In the genomic region with DNA sequence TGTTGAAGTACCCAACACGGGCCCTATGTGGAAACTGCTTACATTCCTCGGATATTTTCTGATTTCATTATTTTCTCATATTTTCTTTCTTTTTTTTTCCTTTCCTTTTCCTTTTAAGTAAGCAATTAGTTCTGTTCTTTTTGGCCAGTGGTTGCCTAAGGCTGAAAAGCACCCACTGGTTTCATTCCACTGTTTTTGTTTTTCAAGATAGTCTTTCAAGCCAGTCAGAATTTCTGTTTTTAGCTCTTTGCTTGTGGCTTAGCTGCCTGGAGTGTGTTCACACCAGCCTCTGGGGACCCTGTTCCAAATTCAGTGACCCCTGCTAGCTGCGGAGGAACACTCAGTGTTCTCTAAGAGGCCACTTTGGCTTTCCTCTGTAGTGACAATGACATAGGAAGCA, we compare ENCODE assay signal across 11 cellular contexts.
DNase-seq lines count a peak whose midpoint lies in the region; ATAC-seq and TF ChIP-seq lines count a peak whose summit lies in the region.
"Had no signal": no experiment of that assay in that cellular context is flagged by ENCODE, and none has a peak within 500 bp of the region (broad histone marks: within the 10 kb centered on the region; RNA-seq: fewer than 3 reads in every experiment).

No MANE protein-coding gene starts in this region.

- no peak for TF ChIP-seq EP300 in suprapubic skin (IDR thresholded peaks at IDR 0.05)

- no peaks in the 10 kb centered on the region for H3K4me1 ChIP-seq in colonic mucosa
- peaks cover 12% of the 10 kb centered on the region for H3K4me1 ChIP-seq in suprapubic skin

- H3K9me3 ChIP-seq in colonic mucosa (no peaks in the 10 kb centered on the region), suprapubic skin (no peaks in the 10 kb centered on the region)

- H3K27ac ChIP-seq in colonic mucosa = peak overlapping the region; percentile 53
- peak overlapping the region; percentile 56 for H3K27ac ChIP-seq in suprapubic skin

- no peak overlapping the region for H3K9ac ChIP-seq in colonic mucosa (ENCODE audit: low read depth in 2 of 2, low read length in 2 of 2)

- TF ChIP-seq POLR2A in suprapubic skin (IDR thresholded peaks at IDR 0.05) = no peak

- no peak for ATAC-seq in HG03354 (IDR thresholded peaks at IDR 0.05; ENCODE audit: poor library complexity, severe bottlenecking, unreplicated experiment)

- H3K4me3 ChIP-seq in colonic mucosa (no peak overlapping the region), suprapubic skin (no peak overlapping the region)

- intact Hi-C loops in colonic mucosa (cut with DNase I) = no loop called here

- TF ChIP-seq CTCF in colonic mucosa (IDR thresholded peaks at IDR 0.05) (no peak), suprapubic skin (IDR thresholded peaks at IDR 0.05) (no peak)

- H3K27me3 ChIP-seq in colonic mucosa (no peaks in the 10 kb centered on the region), suprapubic skin (no peaks in the 10 kb centered on the region)

- H3K36me3 ChIP-seq in colonic mucosa (no peaks in the 10 kb centered on the region), suprapubic skin (no peaks in the 10 kb centered on the region)

- 68% methylated on average over 3 of the region's 3 CpGs for WGBS in suprapubic skin

- peak; percentile 39 for DNase-seq in GM04503 (ENCODE audit: low read depth)
- no peak for DNase-seq in colonic mucosa
- peak; percentile 47 for DNase-seq in medulla oblongata (ENCODE audit: extremely low spot score)
- no peak for DNase-seq in suprapubic skin (ENCODE audit: low spot score in 2 of 2)
- no peak for DNase-seq in NCI-H187 (lab: John Stamatoyannopoulos, UW)
- DNase-seq in EL = no peak
- no peak for DNase-seq in globus pallidus (ENCODE audit: low spot score)
- DNase-seq: activated CD4-positive, alpha-beta T cell treated with anti-CD3 and anti-CD28 coated beads for 48 hours; CD4-positive, CD25-positive, alpha-beta regulatory T cell; NCI-H1105 had no signal

Comparison
In these comparisons a context has a peak if more than half of its experiments do, and no peak if none do; other contexts are left out.
1. DNase-seq: peak in GM04503 (single experiment) and medulla oblongata (single experiment); none in colonic mucosa (single experiment), suprapubic skin (0 of 2), NCI-H187 (0 of 2), EL (single experiment) and globus pallidus (single experiment).